Comparison of ENCODE assay signal across 8 cellular contexts in genomic region chrX:130166503-130166777, GRCh38. TPM values are rescaled to one million over a fixed set of nuclear protein-coding genes. Genes with fewer than 3 reads are reported as not detected.
DNase-seq lines count a peak whose midpoint lies in the region; ATAC-seq and TF ChIP-seq lines count a peak whose summit lies in the region.

No MANE protein-coding gene starts in this region.

- no peak for TF ChIP-seq CTCF in WI38 (IDR thresholded peaks at IDR 0.05; ENCODE audit: low read depth, low read length)
- no peak for TF ChIP-seq CTCF in foreskin keratinocyte (conservative IDR thresholded peaks at IDR 0.05)

- 0 out of 2 replicates have a peak, but pooled peaks cover 4% of the 10 kb centered on the region for H3F3A ChIP-seq in GM23248 (ENCODE audit: insufficient read depth)

- in situ Hi-C loops in GM23248 (cut with MboI): no loop called here

- H3K27me3 ChIP-seq in GM23248 (replicated peaks; ENCODE audit: insufficient read depth) (no peaks in the 10 kb centered on the region), foreskin keratinocyte (peaks cover 1% of the 10 kb centered on the region)

- H3K4me1 ChIP-seq in GM23248 (ENCODE audit: insufficient read depth): peaks cover 6% of the 10 kb centered on the region
- H3K4me1 ChIP-seq in foreskin keratinocyte: no peaks in the 10 kb centered on the region

- ATAC-seq in foreskin keratinocyte (no peak), HG03457 (IDR thresholded peaks at IDR 0.05; ENCODE audit: unreplicated experiment) (no peak)

- H3K9me2 ChIP-seq in GM23248 (ENCODE audit: insufficient read depth): no peaks in the 10 kb centered on the region

- no peak for DNase-seq in GM23248
- DNase-seq in foreskin keratinocyte: no peak
- no peak for DNase-seq in skeletal muscle cell (ENCODE audit: low read depth)
- DNase-seq in SW480 (ENCODE audit: low spot score): no peak
- DNase-seq in stimulated activated CD4-positive, alpha-beta T cell treated with anti-CD3 and anti-CD28 coated beads, Interleukin-4, amount 100 ng/mL, for 4 hours: no peak
- no peak for DNase-seq in GF-D8 (lab: John Stamatoyannopoulos, UW)

- H4K20me1 ChIP-seq in GM23248 (ENCODE audit: insufficient read depth): no peaks in the 10 kb centered on the region

- WGBS in GM23248 (ENCODE audit: low coverage in 1 of 2, low lambda C conversion rate in 2 of 2, missing lambda C conversion rate in 2 of 2), 2 experiments: 0% methylated on average over 4 of the region's 4 CpGs

- H3K79me2 ChIP-seq in GM23248 (ENCODE audit: insufficient read depth): peaks cover 37% of the 10 kb centered on the region

- peak overlapping the region; percentile 93 for H3K27ac ChIP-seq in GM23248
- H3K27ac ChIP-seq in foreskin keratinocyte: peak overlapping the region; percentile 48

- H3K4me3 ChIP-seq in GM23248 (peak overlapping the region; percentile 98), WI38 (ENCODE audit: low read depth, low read length) (peak overlapping the region; percentile 70), skeletal muscle cell (ENCODE audit: low read depth, low read length) (peak overlapping the region; percentile 71)

- no peaks in the 10 kb centered on the region for H3K36me3 ChIP-seq in GM23248 (ENCODE audit: low read depth)

- H3K4me2 ChIP-seq in GM23248 (ENCODE audit: unreplicated experiment): peak overlapping the region; percentile 80

- peak overlapping the region; percentile 90 for H2AFZ ChIP-seq in GM23248

- no peaks in the 10 kb centered on the region for H3K9me3 ChIP-seq in GM23248 (ENCODE audit: low read depth)

- H3K9ac ChIP-seq in GM23248: peak overlapping the region; percentile 93

RNA-seq across cellular contexts. Expression of gene AIFM1, which starts 0.8 kb away (rescaled TPM):
- 14.4 and 14.6 TPM in 2 replicates for total RNA-seq in GM23248 (2014; rRNA removed; shearing (Covaris generic))
- polyA plus RNA-seq in GM23248 (2016; fragmentation: Nextera tagmentation; extraction: Ambion mirVana) (22.5 and 24.3 TPM in 2 replicates), foreskin keratinocyte (37.7 and 38.0 TPM in 2 replicates)
- 35.7 and 37.9 TPM in 2 replicates for total RNA-seq in foreskin keratinocyte

RNA-seq across cellular contexts. Expression of gene RAB33A, which starts 5.3 kb away (rescaled TPM):
- 3.3 and 5.8 TPM in 2 replicates for total RNA-seq in GM23248 (2014; rRNA removed; shearing (Covaris generic))
- polyA plus RNA-seq in GM23248 (2016; fragmentation: Nextera tagmentation; extraction: Ambion mirVana): 1.5 and 2.3 TPM in 2 replicates
- total RNA-seq in foreskin keratinocyte: 0.10 TPM in 1 of 2 replicates, not detected in the other
- 0.10 and 0.16 TPM in 2 replicates for polyA plus RNA-seq in foreskin keratinocyte

RNA-seq across cellular contexts. Expression of gene ELF4, which starts 56.1 kb away (rescaled TPM):
- 16.5 and 19.2 TPM in 2 replicates for total RNA-seq in GM23248 (2014; rRNA removed; shearing (Covaris generic))
- polyA plus RNA-seq in GM23248 (2016; fragmentation: Nextera tagmentation; extraction: Ambion mirVana) (9.4 TPM in 2 replicates), foreskin keratinocyte (13.9 and 15.9 TPM in 2 replicates)
- total RNA-seq in foreskin keratinocyte: 26.5 and 27.8 TPM in 2 replicates
